Comparison of ENCODE assay signal across 34 cellular contexts in genomic region chr10:107809889-107810288, GRCh38.
"Had no signal": no experiment of that assay in that cellular context is flagged by ENCODE, and none has a peak within 500 bp of the region (broad histone marks: within the 10 kb centered on the region; RNA-seq: fewer than 3 reads in every experiment).

No MANE protein-coding gene starts in this region.

- ATAC-seq: activated naive CD4-positive, alpha-beta T cell treated with anti-CD3 and anti-CD28 coated beads, Interleukin-2, amount 50 U/mL, for 72 hours; activated naive CD8-positive, alpha-beta T cell treated with anti-CD3 and anti-CD28 coated beads, Interleukin-2, amount 50 U/mL, for 24 hours; activated T-cell treated with anti-CD3 and anti-CD28 coated beads, Interleukin-2, amount 50 U/mL, for 4 hours; activated T-cell treated with anti-CD3 and anti-CD28 coated beads, Interleukin-2, amount 50 U/mL, for 72 hours; activated T-helper 17 cell treated with anti-CD3 and anti-CD28 coated beads, Interleukin-2, amount 50 U/mL, for 72 hours; body of pancreas had no signal

- H3K4me3 ChIP-seq: adrenal gland, ascending aorta, body of pancreas, breast epithelium, cardiac muscle cell, colonic mucosa had no signal

- H3K27ac ChIP-seq: adrenal gland, ascending aorta, body of pancreas, brain microvascular endothelial cell, breast epithelium, cardiac muscle cell, colonic mucosa had no signal

- DNase-seq: activated effector memory CD4-positive, alpha-beta T cell treated with anti-CD3 and anti-CD28 coated beads, Interleukin-2, amount 50 U/mL, for 16 hours; activated effector memory CD4-positive, alpha-beta T cell treated with Interleukin-2 at 50 U/mL for 16 hours; activated gamma-delta T cell; activated gamma-delta T cell treated with Interleukin-2 at 50 U/mL for 16 hours; activated naive CD4-positive, alpha-beta T cell; activated naive CD4-positive, alpha-beta T cell treated with anti-CD3 and anti-CD28 coated beads for 36 hours; activated naive CD4-positive, alpha-beta T cell treated with anti-CD3 and anti-CD28 coated beads, Interleukin-2, amount 10 ng/mL, durations not matched to agents 7 days and 5 days; activated naive CD4-positive, alpha-beta T cell treated with anti-CD3 and anti-CD28 coated beads, Interleukin-2, amount 50 U/mL, for 16 hours; activated naive CD4-positive, alpha-beta T cell treated with Interleukin-2 at 50 U/mL for 16 hours; activated naive CD8-positive, alpha-beta T cell treated with anti-CD3 and anti-CD28 coated beads for 36 hours; activated naive CD8-positive, alpha-beta T cell treated with anti-CD3 and anti-CD28 coated beads, Interleukin-2, amount 10 ng/mL, durations not matched to agents 7 days and 5 days; activated naive CD8-positive, alpha-beta T cell treated with anti-CD3 and anti-CD28 coated beads, Interleukin-2, amount 50 U/mL, for 24 hours; activated T-cell treated with anti-CD3 and anti-CD28 coated beads, Interleukin-2, amount 50 U/mL, for 4 hours; activated T-cell treated with anti-CD3 and anti-CD28 coated beads, Interleukin-2, amount 50 U/mL, for 48 hours; activated T-cell treated with anti-CD3 and anti-CD28 coated beads, Interleukin-2, amount 50 U/mL, for 72 hours; adrenal gland; amniotic stem cell; amygdala; anterior cingulate cortex; aorta; body of pancreas; brain microvascular endothelial cell; caudate nucleus; central memory CD4-positive, alpha-beta T cell; cerebellar nuclear complex; colonic mucosa had no signal

- H3K36me3 ChIP-seq: adrenal gland, ascending aorta, brain microvascular endothelial cell, breast epithelium, cardiac muscle cell, colonic mucosa had no signal

- H3K27me3 ChIP-seq: adrenal gland, ascending aorta, body of pancreas, brain microvascular endothelial cell, breast epithelium, cardiac muscle cell, colonic mucosa had no signal

- H3K9me3 ChIP-seq: adrenal gland, ascending aorta, body of pancreas, breast epithelium, colonic mucosa had no signal

- H3K4me1 ChIP-seq: adrenal gland, ascending aorta, breast epithelium, colonic mucosa had no signal

- FAIRE-seq: astrocyte, bronchial epithelial cell, colon had no signal
